ENCODE assay signal across 25 cellular contexts in the genomic region with DNA sequence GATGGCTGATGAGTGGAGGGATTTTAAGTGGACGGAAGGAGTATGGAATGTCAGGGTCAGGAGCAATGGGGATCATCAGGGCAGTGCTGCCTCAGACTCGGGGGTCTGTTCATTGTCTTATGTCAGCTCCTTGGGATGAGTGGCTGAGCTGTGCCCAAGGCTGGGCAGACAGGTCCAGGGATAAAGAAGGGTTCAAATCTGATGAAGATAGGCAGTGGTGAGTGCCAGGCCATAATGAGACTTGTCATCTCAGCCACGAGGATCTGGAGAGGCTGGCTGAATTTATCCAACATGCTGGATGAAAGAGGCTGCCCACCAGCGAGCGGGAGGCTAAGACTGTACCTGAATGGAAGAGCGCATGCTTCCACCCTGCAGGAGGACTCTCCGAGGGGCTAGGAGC. TPM values are rescaled to one million over a fixed set of nuclear protein-coding genes. Genes with fewer than 3 reads are reported as not detected.
"Had no signal": no experiment of that assay in that cellular context is flagged by ENCODE, and none has a peak within 500 bp of the region (broad histone marks: within the 10 kb centered on the region; RNA-seq: fewer than 3 reads in every experiment).

No MANE protein-coding gene starts in this region.

- H3K9me3 ChIP-seq: heart left ventricle, lower lobe of right lung, mucosa of descending colon, neutrophil, right atrium auricular region, right lobe of liver, tibial nerve, vagina had no signal

- H3K4me2 ChIP-seq: smooth muscle cell had no signal

- H3K27ac ChIP-seq: heart left ventricle, lower lobe of right lung, neutrophil, right atrium auricular region, right lobe of liver, tibial nerve, vagina had no signal

- ATAC-seq: heart left ventricle; lower lobe of right lung; mucosa of descending colon; naive thymus-derived CD4-positive, alpha-beta T cell; right lobe of liver; stimulated activated memory B cell treated with anti-CD40 and anti-IgM and Interleukin-4, amounts not matched to agents 10 μg/mL and 1 μg/mL and 100 μg/mL, for 72 hours; stimulated activated naive CD8-positive, alpha-beta T cell treated with anti-CD3 and anti-CD28 coated beads, Interleukin-15, amount 100 ng/mL, for 72 hours had no signal

- H3K4me1 ChIP-seq: right lobe of liver, vagina had no signal

- H3K4me3 ChIP-seq: heart left ventricle, lower lobe of right lung, mucosa of descending colon, right atrium auricular region, right lobe of liver, smooth muscle cell, tibial nerve, vagina had no signal

- H3K36me3 ChIP-seq: heart left ventricle, lower lobe of right lung, neutrophil, right atrium auricular region, right lobe of liver, tibial nerve, vagina had no signal

- DNase-seq: heart left ventricle; hypothalamus; immature natural killer cell; kidney; lower lobe of right lung; midbrain; mucosa of descending colon; naive thymus-derived CD4-positive, alpha-beta T cell; occipital lobe; right lobe of liver; stimulated activated CD4-positive, alpha-beta T cell treated with anti-CD3 and anti-CD28 coated beads, Interleukin-1b, Interleukin-23, amount 100 ng/mL, for 48 hours; stimulated activated CD4-positive, alpha-beta T cell treated with anti-CD3 and anti-CD28 coated beads, Interleukin-2, amount 100 ng/mL, for 48 hours; stimulated activated CD4-positive, alpha-beta T cell treated with anti-CD3 and anti-CD28 coated beads, Interleukin-4, amount 100 ng/mL, for 4 hours; stimulated activated CD8-positive, alpha-beta memory T cell treated with anti-CD3 and anti-CD28 coated beads, Interleukin-4, amount 100 ng/mL, for 48 hours; stimulated activated naive CD4-positive, alpha-beta T cell treated with Interleukin-2 at 50 U/mL for 16 hours; stimulated activated naive CD8-positive, alpha-beta T cell treated with anti-CD3 and anti-CD28 coated beads, Interleukin-15, amount 100 ng/mL, for 72 hours; substantia nigra had no signal

- H3K27me3 ChIP-seq: heart left ventricle, right atrium auricular region, right lobe of liver, tibial nerve, vagina had no signal

- FAIRE-seq: islet of Langerhans, kidney had no signal

RNA-seq across cellular contexts. Expression of gene APCDD1, which starts 46.3 kb away (rescaled TPM):
- total RNA-seq: natural killer cell treated with Interleukin-12 subunit alpha and Interleukin-12 subunit beta and Interleukin-15 and Interleukin-18, amount 100 ng/mL, for 72 hours had no signal
- polyA plus RNA-seq: naive thymus-derived CD4-positive, alpha-beta T cell had no signal
